Comparison of ENCODE assay signal across 1 cellular context in genomic region chr10:114140827-114141226, GRCh38. TPM values are rescaled to one million over a fixed set of nuclear protein-coding genes. Genes with fewer than 3 reads are reported as not detected.
"Had no signal": no experiment of that assay in that cellular context is flagged by ENCODE, and none has a peak within 500 bp of the region (broad histone marks: within the 10 kb centered on the region; RNA-seq: fewer than 3 reads in every experiment).

No MANE protein-coding gene starts in this region.

RNA-seq across cellular contexts. Expression of gene TDRD1, which starts 38.3 kb away (rescaled TPM):
- total RNA-seq: vagina had no signal
